ENCODE assay signal across 8 cellular contexts in the genomic region with DNA sequence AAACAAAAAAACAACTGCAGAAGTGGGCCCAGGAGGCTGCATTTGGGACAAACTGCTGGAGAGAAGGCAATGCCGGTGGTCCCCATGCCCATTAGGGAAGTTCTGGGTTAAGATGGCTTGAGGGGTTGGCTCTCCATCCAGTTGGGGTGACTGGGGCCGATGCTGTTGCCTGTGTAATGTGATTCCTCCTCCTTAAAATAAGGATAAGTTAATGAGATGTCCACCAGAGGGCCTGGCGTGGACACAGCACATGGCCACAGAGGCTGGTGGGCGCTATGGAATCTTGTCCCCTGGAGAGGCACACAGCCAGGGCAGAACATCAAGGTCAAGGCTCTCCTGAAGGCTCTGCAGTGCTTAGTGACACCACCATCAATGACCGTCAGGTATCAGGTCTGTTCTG. TPM values are rescaled to one million over a fixed set of nuclear protein-coding genes. Genes with fewer than 3 reads are reported as not detected.
DNase-seq lines count a peak whose midpoint lies in the region; ATAC-seq and TF ChIP-seq lines count a peak whose summit lies in the region.

No MANE protein-coding gene starts in this region.

- 27% methylated on average over 4 of the region's 5 CpGs for WGBS in mammary epithelial cell (ENCODE audit: low coverage, missing lambda C conversion rate)
- WGBS in neuronal stem cell (ENCODE audit: extremely low coverage in 2 of 2, insufficient read length in 2 of 2, insufficient replicate concordance in 1 of 2), 2 donors: no CpG with 5 or more reads among the region's 5 CpGs

- H3K4me2 ChIP-seq in mammary epithelial cell (ENCODE audit: insufficient read depth, low read depth, low read length) (no peak overlapping the region), neuronal stem cell (ENCODE audit: insufficient read depth, low read length, poor library complexity, severe bottlenecking) (no peak overlapping the region)

- no peak overlapping the region for H2BK12ac ChIP-seq in neuronal stem cell (ENCODE audit: low read length)

- no peak overlapping the region for H3K18ac ChIP-seq in neuronal stem cell (ENCODE audit: low read length)

- H3K9ac ChIP-seq in mammary epithelial cell (ENCODE audit: insufficient read depth, low read length) (no peak overlapping the region), neuronal stem cell (ENCODE audit: low read depth, low read length, poor library complexity) (no peak overlapping the region)

- H2AK5ac ChIP-seq in neuronal stem cell (ENCODE audit: low read depth, low read length): peak overlapping the region; percentile 15

- H3K9me3 ChIP-seq in mammary epithelial cell (replicated peaks; ENCODE audit: insufficient read depth, low read length) (no peaks in the 10 kb centered on the region), neuronal stem cell (replicated peaks in 1 of 2; ENCODE audit: control insufficient read depth in 2 of 2, insufficient read depth in 1 of 2, low read depth in 1 of 2, low read length in 2 of 2) (no peaks in the 10 kb centered on the region)
- no peaks in the 10 kb centered on the region for H3K9me3 ChIP-seq in effector memory CD4-positive, alpha-beta T cell (ENCODE audit: control insufficient read depth, low read length)

- H3K27ac ChIP-seq in mammary epithelial cell (ENCODE audit: insufficient read depth, low read depth, low read length) (no peak overlapping the region), neuronal stem cell (replicated peaks; ENCODE audit: low read length) (no peak overlapping the region)
- H3K27ac ChIP-seq in effector memory CD4-positive, alpha-beta T cell (ENCODE audit: insufficient read depth, low read length, poor library complexity, severe bottlenecking): no peak overlapping the region

- H2AFZ ChIP-seq in mammary epithelial cell (ENCODE audit: low read depth, low read length) (no peak overlapping the region), neuronal stem cell (ENCODE audit: low read length) (no peak overlapping the region)

- no peak overlapping the region for H3K23ac ChIP-seq in neuronal stem cell (ENCODE audit: low read depth, low read length, poor library complexity)

- H3K79me1 ChIP-seq in neuronal stem cell (ENCODE audit: low read depth, low read length): peaks cover 3% of the 10 kb centered on the region

- no peak overlapping the region for H2BK5ac ChIP-seq in neuronal stem cell (ENCODE audit: low read length)

- H3K14ac ChIP-seq in neuronal stem cell (ENCODE audit: low read length): no peak overlapping the region

- BruUV-seq in mammary epithelial cell (replicated peaks; lab: Mats Ljungman, UMichigan): no TSS peak

- H3K36me3 ChIP-seq in mammary epithelial cell (ENCODE audit: insufficient read depth, low read length): no peaks in the 10 kb centered on the region
- no peaks in the 10 kb centered on the region for H3K36me3 ChIP-seq in neuronal stem cell (replicated peaks in 1 of 2; ENCODE audit: control insufficient read depth in 2 of 2, insufficient read depth in 2 of 2, low read length in 2 of 2)
- no peaks in the 10 kb centered on the region for H3K36me3 ChIP-seq in effector memory CD4-positive, alpha-beta T cell (ENCODE audit: control insufficient read depth, insufficient read depth, low read length)

- no peak overlapping the region for H3K4me3 ChIP-seq in mammary epithelial cell (replicated peaks in 1 of 3; ENCODE audit: insufficient read depth in 1 of 3, low read depth in 2 of 3, low read length in 3 of 3)
- no peak overlapping the region for H3K4me3 ChIP-seq in neuronal stem cell (ENCODE audit: low read length in 2 of 2)
- no peak overlapping the region for H3K4me3 ChIP-seq in effector memory CD4-positive, alpha-beta T cell (ENCODE audit: insufficient read depth, low read depth, low read length, poor library complexity, severe bottlenecking)

- in situ Hi-C loops in mammary epithelial cell (cut with MboI; ENCODE audit: low sequenced_read_pairs in 2 of 2): no loop called here

- no peaks in the 10 kb centered on the region for H4K20me1 ChIP-seq in mammary epithelial cell (ENCODE audit: insufficient read depth, low read length)

- no peak overlapping the region for H3K4ac ChIP-seq in neuronal stem cell (ENCODE audit: low read length)

- ATAC-seq in GM19452 (IDR thresholded peaks at IDR 0.05; ENCODE audit: unreplicated experiment) (no peak), HG02763 (IDR thresholded peaks at IDR 0.05; ENCODE audit: unreplicated experiment) (no peak)

- CTCF ChIA-PET in mammary epithelial cell (lab: Charles Lee; ENCODE audit: low non-redundant PET): no interaction called here

- no peak overlapping the region for H2BK15ac ChIP-seq in neuronal stem cell (ENCODE audit: low read length)

- TF ChIP-seq CTCF in mammary epithelial cell (conservative IDR thresholded peaks at IDR 0.05 in 1 of 2, IDR thresholded peaks at IDR 0.05 in 1 of 2; ENCODE audit: extremely low read depth in 1 of 2, insufficient read depth in 1 of 2, low read depth in 1 of 2, low read length in 2 of 2): peak; percentile 10 to 28

- intact Hi-C loops in mammary epithelial cell (cut with micrococcal nuclease): no loop called here

- dilution Hi-C loops in mammary epithelial cell (cut with HindIII; ENCODE audit: low sequenced_read_pairs): no loop called here

- H4K91ac ChIP-seq in neuronal stem cell (ENCODE audit: low read depth, low read length, poor library complexity): no peak overlapping the region

- DNase-seq in NCI-H82 (lab: John Stamatoyannopoulos, UW) (peak; percentile 16), NCI-H82 treated with DMSO at 0.1 percent for 48 hours (lab: John Stamatoyannopoulos, UW; ENCODE audit: unreplicated experiment) (no peak), LHCN-M2 (ENCODE audit: low read depth) (peak; percentile 15), mammary epithelial cell (no peak), neuronal stem cell (ENCODE audit: low spot score) (peak; percentile 24)
- no peak for DNase-seq in effector memory CD4-positive, alpha-beta T cell

- H3K4me1 ChIP-seq in mammary epithelial cell (ENCODE audit: insufficient read depth, low read length) (peaks cover 8% of the 10 kb centered on the region), neuronal stem cell (ENCODE audit: control insufficient read depth in 2 of 2, insufficient read depth in 1 of 2, low read depth in 1 of 2, low read length in 2 of 2) (peaks cover 7 to 16% of the 10 kb centered on the region in 2 donors)
- peaks cover 5% of the 10 kb centered on the region for H3K4me1 ChIP-seq in effector memory CD4-positive, alpha-beta T cell (ENCODE audit: control insufficient read depth, insufficient read depth, low read length, poor library complexity, severe bottlenecking)

- H2BK120ac ChIP-seq in neuronal stem cell (ENCODE audit: low read depth, low read length): no peak overlapping the region

- H3K79me2 ChIP-seq in mammary epithelial cell (ENCODE audit: insufficient read depth, low read length): no peaks in the 10 kb centered on the region

- H3K27me3 ChIP-seq in mammary epithelial cell (ENCODE audit: insufficient read depth, low read length) (peaks cover 42% of the 10 kb centered on the region), neuronal stem cell (ENCODE audit: control insufficient read depth in 3 of 3, insufficient read depth in 3 of 3, low read depth in 1 of 3, low read length in 3 of 3) (peaks cover 0 to 67% (median 10%) of the 10 kb centered on the region in 3 experiments)
- no peaks in the 10 kb centered on the region for H3K27me3 ChIP-seq in effector memory CD4-positive, alpha-beta T cell (replicated peaks; ENCODE audit: control insufficient read depth, insufficient read depth, low read length, poor library complexity, severe bottlenecking)

- H4K8ac ChIP-seq in neuronal stem cell (ENCODE audit: low read depth, low read length): no peak overlapping the region

RNA-seq across cellular contexts. Expression of a gene that starts 1.0 kb away (rescaled TPM):
- not detected in 2 replicates for total RNA-seq in LHCN-M2 (2014; rRNA removed)
- not detected for polyA plus RNA-seq in LHCN-M2 (2012)
- under 1 TPM in 1 of 2 donors, not detected in 1; 0.33 TPM for total RNA-seq in mammary epithelial cell
- not detected for polyA plus RNA-seq in mammary epithelial cell
- not detected for polyA minus RNA-seq in mammary epithelial cell
- polyA plus RNA-seq in neuronal stem cell (2013, experiment 1 of 2): 13.2 TPM
- polyA plus RNA-seq in neuronal stem cell (2013, experiment 2 of 2): 12.4 TPM

Comparison
In these comparisons a context has a peak if more than half of its experiments do, and no peak if none do; other contexts are left out.
1. DNase-seq: peak in NCI-H82 (single experiment), LHCN-M2 (single experiment) and neuronal stem cell (single experiment); none in NCI-H82 treated with DMSO at 0.1 percent for 48 hours (single experiment), mammary epithelial cell (single experiment) and effector memory CD4-positive, alpha-beta T cell (0 of 3).